ENCODE assay signal across 1 cellular context in genomic region chr20:50292324-50293243, GRCh38.
TF ChIP-seq lines count a peak whose summit lies in the region.

No MANE protein-coding gene starts in this region.

TF ChIP-seq in K562, 482 proteins besides CTCF, POLR2A, EP300 and RAD21 (continued from another document and continues in another):
- TF ChIP-seq, protein P1, sequence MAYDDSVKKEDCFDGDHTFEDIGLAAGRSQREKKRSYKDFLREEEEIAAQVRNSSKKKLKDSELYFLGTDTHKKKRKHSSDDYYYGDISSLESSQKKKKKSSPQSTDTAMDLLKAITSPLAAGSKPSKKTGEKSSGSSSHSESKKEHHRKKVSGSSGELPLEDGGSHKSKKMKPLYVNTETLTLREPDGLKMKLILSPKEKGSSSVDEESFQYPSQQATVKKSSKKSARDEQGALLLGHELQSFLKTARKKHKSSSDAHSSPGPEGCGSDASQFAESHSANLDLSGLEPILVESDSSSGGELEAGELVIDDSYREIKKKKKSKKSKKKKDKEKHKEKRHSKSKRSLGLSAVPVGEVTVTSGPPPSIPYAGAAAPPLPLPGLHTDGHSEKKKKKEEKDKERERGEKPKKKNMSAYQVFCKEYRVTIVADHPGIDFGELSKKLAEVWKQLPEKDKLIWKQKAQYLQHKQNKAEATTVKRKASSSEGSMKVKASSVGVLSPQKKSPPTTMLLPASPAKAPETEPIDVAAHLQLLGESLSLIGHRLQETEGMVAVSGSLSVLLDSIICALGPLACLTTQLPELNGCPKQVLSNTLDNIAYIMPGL (CRISPR knock-in tag; IDR thresholded peaks at IDR 0.05), result 0 out of 2 replicates have a peak, but pooled peaks have one; percentile 55
- peak; percentile 36; the same call in 1 of the 2 replicates for TF ChIP-seq HDGF (IDR thresholded peaks at IDR 0.05)
- no peak for TF ChIP-seq NR3C1 (CRISPR knock-in tag; IDR thresholded peaks at IDR 0.05)
- 0 out of 2 replicates have a peak, but pooled peaks have one; percentile 59 for TF ChIP-seq PTRF (tag; IDR thresholded peaks at IDR 0.05)
- peak; percentile 48 for TF ChIP-seq HCFC1 (IDR thresholded peaks at IDR 0.05; ENCODE audit: low read depth, low read length)
- TF ChIP-seq ZFP36 (IDR thresholded peaks at IDR 0.05; ENCODE audit: low read depth, low read length, partially characterized antibody), result peak; percentile 97
- TF ChIP-seq SIN3A (IDR thresholded peaks at IDR 0.05; ENCODE audit: borderline replicate concordance in 2 of 2, control insufficient read depth in 1 of 2, low read depth in 2 of 2, low read length in 2 of 2), result peak in 1 of 2 experiments; percentile 61; a peak in 3 of 4 replicates
- peak; percentile 97 for TF ChIP-seq L3MBTL2 (IDR thresholded peaks at IDR 0.05)
- TF ChIP-seq NONO (IDR thresholded peaks at IDR 0.05; ENCODE audit: low read depth in 2 of 2, low read length in 1 of 2), result peak in 1 of 2 experiments; percentile 47; a peak in 1 of 4 replicates
- TF ChIP-seq ASH1L (IDR thresholded peaks at IDR 0.05; ENCODE audit: borderline replicate concordance, low read depth, partially characterized antibody), result no peak
- peak; percentile 99 for TF ChIP-seq BCOR (IDR thresholded peaks at IDR 0.05)
- TF ChIP-seq EHMT2 (IDR thresholded peaks at IDR 0.05), result no peak
- TF ChIP-seq ZNF707 (CRISPR knock-in tag; conservative IDR thresholded peaks at IDR 0.05), result 0 out of 2 replicates have a peak, but pooled peaks have one; percentile 13
- no peak for TF ChIP-seq HNRNPL (IDR thresholded peaks at IDR 0.05; ENCODE audit: low read depth, low read length)
- TF ChIP-seq CCAR2 (IDR thresholded peaks at IDR 0.05; ENCODE audit: low read depth, low read length), result no peak
- peak; percentile 95 for TF ChIP-seq LEF1 (IDR thresholded peaks at IDR 0.05)
- TF ChIP-seq ZNF551 (CRISPR knock-in tag; IDR thresholded peaks at IDR 0.05), result no peak
- no peak for TF ChIP-seq TSC22D4 (tag; IDR thresholded peaks at IDR 0.05)
- peak; percentile 84 to 93 for TF ChIP-seq MNT (conservative IDR thresholded peaks at IDR 0.05)
- 0 out of 2 replicates have a peak, but pooled peaks have one; percentile 50 for TF ChIP-seq NFXL1 (CRISPR knock-in tag; IDR thresholded peaks at IDR 0.05)
- TF ChIP-seq ZNF561 (CRISPR knock-in tag; conservative IDR thresholded peaks at IDR 0.05), result no peak; the same call in 1 of the 2 replicates
- TF ChIP-seq, protein P2, sequence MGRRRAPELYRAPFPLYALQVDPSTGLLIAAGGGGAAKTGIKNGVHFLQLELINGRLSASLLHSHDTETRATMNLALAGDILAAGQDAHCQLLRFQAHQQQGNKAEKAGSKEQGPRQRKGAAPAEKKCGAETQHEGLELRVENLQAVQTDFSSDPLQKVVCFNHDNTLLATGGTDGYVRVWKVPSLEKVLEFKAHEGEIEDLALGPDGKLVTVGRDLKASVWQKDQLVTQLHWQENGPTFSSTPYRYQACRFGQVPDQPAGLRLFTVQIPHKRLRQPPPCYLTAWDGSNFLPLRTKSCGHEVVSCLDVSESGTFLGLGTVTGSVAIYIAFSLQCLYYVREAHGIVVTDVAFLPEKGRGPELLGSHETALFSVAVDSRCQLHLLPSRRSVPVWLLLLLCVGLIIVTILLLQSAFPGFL (CRISPR knock-in tag; IDR thresholded peaks at IDR 0.05), result no peak
- TF ChIP-seq, protein P3, sequence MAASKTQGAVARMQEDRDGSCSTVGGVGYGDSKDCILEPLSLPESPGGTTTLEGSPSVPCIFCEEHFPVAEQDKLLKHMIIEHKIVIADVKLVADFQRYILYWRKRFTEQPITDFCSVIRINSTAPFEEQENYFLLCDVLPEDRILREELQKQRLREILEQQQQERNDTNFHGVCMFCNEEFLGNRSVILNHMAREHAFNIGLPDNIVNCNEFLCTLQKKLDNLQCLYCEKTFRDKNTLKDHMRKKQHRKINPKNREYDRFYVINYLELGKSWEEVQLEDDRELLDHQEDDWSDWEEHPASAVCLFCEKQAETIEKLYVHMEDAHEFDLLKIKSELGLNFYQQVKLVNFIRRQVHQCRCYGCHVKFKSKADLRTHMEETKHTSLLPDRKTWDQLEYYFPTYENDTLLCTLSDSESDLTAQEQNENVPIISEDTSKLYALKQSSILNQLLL (CRISPR knock-in tag; IDR thresholded peaks at IDR 0.05; ENCODE audit: borderline replicate concordance), result no peak
- peak; percentile 45 for TF ChIP-seq POLR2B (IDR thresholded peaks at IDR 0.05; ENCODE audit: low read depth, partially characterized antibody)
- TF ChIP-seq, protein P4, sequence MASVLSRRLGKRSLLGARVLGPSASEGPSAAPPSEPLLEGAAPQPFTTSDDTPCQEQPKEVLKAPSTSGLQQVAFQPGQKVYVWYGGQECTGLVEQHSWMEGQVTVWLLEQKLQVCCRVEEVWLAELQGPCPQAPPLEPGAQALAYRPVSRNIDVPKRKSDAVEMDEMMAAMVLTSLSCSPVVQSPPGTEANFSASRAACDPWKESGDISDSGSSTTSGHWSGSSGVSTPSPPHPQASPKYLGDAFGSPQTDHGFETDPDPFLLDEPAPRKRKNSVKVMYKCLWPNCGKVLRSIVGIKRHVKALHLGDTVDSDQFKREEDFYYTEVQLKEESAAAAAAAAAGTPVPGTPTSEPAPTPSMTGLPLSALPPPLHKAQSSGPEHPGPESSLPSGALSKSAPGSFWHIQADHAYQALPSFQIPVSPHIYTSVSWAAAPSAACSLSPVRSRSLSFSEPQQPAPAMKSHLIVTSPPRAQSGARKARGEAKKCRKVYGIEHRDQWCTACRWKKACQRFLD (CRISPR knock-in tag; IDR thresholded peaks at IDR 0.05), result peak; percentile 80; the same call in 1 of the 2 replicates
- peak; percentile 76 for TF ChIP-seq NFIC (IDR thresholded peaks at IDR 0.05)
- TF ChIP-seq FOXA1 (IDR thresholded peaks at IDR 0.05; ENCODE audit: borderline replicate concordance), result no peak
- no peak for TF ChIP-seq YY1 (IDR thresholded peaks at IDR 0.05; ENCODE audit: borderline replicate concordance in 1 of 3, control insufficient read depth in 1 of 3, extremely low read depth in 1 of 3, insufficient read depth in 3 of 3, insufficient read length in 1 of 3, insufficient replicate concordance in 2 of 3, low read depth in 1 of 3, low read length in 2 of 3)
- no peak for TF ChIP-seq ZNF124 (CRISPR knock-in tag; IDR thresholded peaks at IDR 0.05)
- no peak for TF ChIP-seq ATF2 (CRISPR knock-in tag; IDR thresholded peaks at IDR 0.05)
- TF ChIP-seq SOX6 (IDR thresholded peaks at IDR 0.05), result peak; percentile 87
- TF ChIP-seq PHB (CRISPR knock-in tag; IDR thresholded peaks at IDR 0.05), result no peak
- TF ChIP-seq FOSL1 (tag; conservative IDR thresholded peaks at IDR 0.05), result peak; percentile 98
- TF ChIP-seq, protein P5, sequence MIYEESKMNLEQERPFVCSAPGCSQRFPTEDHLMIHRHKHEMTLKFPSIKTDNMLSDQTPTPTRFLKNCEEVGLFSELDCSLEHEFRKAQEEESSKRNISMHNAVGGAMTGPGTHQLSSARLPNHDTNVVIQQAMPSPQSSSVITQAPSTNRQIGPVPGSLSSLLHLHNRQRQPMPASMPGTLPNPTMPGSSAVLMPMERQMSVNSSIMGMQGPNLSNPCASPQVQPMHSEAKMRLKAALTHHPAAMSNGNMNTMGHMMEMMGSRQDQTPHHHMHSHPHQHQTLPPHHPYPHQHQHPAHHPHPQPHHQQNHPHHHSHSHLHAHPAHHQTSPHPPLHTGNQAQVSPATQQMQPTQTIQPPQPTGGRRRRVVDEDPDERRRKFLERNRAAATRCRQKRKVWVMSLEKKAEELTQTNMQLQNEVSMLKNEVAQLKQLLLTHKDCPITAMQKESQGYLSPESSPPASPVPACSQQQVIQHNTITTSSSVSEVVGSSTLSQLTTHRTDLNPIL (CRISPR knock-in tag; IDR thresholded peaks at IDR 0.05), result 0 out of 2 replicates have a peak, but pooled peaks have one; percentile 6
- TF ChIP-seq SAFB (IDR thresholded peaks at IDR 0.05; ENCODE audit: borderline replicate concordance, low read depth, low read length), result no peak
- no peak; the same call in 1 of the 2 replicates for TF ChIP-seq HIVEP1 (CRISPR knock-in tag; IDR thresholded peaks at IDR 0.05)
- TF ChIP-seq ZNF316 (IDR thresholded peaks at IDR 0.05), result peak; percentile 100
- no peak; the same call in 1 of the 2 replicates for TF ChIP-seq RB1 (IDR thresholded peaks at IDR 0.05; ENCODE audit: low read depth)
- TF ChIP-seq HBP1 (CRISPR knock-in tag; IDR thresholded peaks at IDR 0.05), result no peak
- TF ChIP-seq ZNF449 (CRISPR knock-in tag; IDR thresholded peaks at IDR 0.05), result peak; percentile 85; the same call in 1 of the 2 replicates
- TF ChIP-seq, protein P6, sequence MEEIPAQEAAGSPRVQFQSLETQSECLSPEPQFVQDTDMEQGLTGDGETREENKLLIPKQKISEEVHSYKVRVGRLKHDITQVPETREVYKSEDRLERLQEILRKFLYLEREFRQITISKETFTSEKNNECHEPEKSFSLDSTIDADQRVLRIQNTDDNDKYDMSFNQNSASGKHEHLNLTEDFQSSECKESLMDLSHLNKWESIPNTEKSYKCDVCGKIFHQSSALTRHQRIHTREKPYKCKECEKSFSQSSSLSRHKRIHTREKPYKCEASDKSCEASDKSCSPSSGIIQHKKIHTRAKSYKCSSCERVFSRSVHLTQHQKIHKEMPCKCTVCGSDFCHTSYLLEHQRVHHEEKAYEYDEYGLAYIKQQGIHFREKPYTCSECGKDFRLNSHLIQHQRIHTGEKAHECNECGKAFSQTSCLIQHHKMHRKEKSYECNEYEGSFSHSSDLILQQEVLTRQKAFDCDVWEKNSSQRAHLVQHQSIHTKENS (CRISPR knock-in tag; IDR thresholded peaks at IDR 0.05), result no peak
- TF ChIP-seq, protein P7, sequence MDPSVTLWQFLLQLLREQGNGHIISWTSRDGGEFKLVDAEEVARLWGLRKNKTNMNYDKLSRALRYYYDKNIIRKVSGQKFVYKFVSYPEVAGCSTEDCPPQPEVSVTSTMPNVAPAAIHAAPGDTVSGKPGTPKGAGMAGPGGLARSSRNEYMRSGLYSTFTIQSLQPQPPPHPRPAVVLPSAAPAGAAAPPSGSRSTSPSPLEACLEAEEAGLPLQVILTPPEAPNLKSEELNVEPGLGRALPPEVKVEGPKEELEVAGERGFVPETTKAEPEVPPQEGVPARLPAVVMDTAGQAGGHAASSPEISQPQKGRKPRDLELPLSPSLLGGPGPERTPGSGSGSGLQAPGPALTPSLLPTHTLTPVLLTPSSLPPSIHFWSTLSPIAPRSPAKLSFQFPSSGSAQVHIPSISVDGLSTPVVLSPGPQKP (CRISPR knock-in tag; IDR thresholded peaks at IDR 0.05), result no peak
- peak; percentile 98 for TF ChIP-seq NBN (IDR thresholded peaks at IDR 0.05; ENCODE audit: low read depth)
- TF ChIP-seq, protein P8, sequence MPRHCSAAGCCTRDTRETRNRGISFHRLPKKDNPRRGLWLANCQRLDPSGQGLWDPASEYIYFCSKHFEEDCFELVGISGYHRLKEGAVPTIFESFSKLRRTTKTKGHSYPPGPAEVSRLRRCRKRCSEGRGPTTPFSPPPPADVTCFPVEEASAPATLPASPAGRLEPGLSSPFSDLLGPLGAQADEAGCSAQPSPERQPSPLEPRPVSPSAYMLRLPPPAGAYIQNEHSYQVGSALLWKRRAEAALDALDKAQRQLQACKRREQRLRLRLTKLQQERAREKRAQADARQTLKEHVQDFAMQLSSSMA (CRISPR knock-in tag; IDR thresholded peaks at IDR 0.05), result no peak
- no peak for TF ChIP-seq SAFB2 (IDR thresholded peaks at IDR 0.05; ENCODE audit: borderline replicate concordance, low read depth, low read length, severe bottlenecking)
- peak; percentile 96 for TF ChIP-seq JUN (IDR thresholded peaks at IDR 0.05; ENCODE audit: borderline replicate concordance, low read depth, low read length)
- TF ChIP-seq JUN (CRISPR knock-in tag; IDR thresholded peaks at IDR 0.05; ENCODE audit: borderline replicate concordance), result no peak
- TF ChIP-seq NCOR1 (IDR thresholded peaks at IDR 0.05), result peak; percentile 95
- peak; percentile 87; the same call in 1 of the 2 replicates for TF ChIP-seq FOXP1 (CRISPR knock-in tag; IDR thresholded peaks at IDR 0.05)
- TF ChIP-seq GABPB2 (CRISPR knock-in tag; conservative IDR thresholded peaks at IDR 0.05), result no peak
- TF ChIP-seq FOXK1 (CRISPR knock-in tag; IDR thresholded peaks at IDR 0.05; ENCODE audit: borderline replicate concordance), result no peak
